In genomic region chr3:100209948-100210776, GRCh38 we compare ENCODE assay signal across 7 cellular contexts. TPM values are rescaled to one million over a fixed set of nuclear protein-coding genes. Genes with fewer than 3 reads are reported as not detected.
DNase-seq lines count a peak whose midpoint lies in the region; ATAC-seq, FAIRE-seq and TF ChIP-seq lines count a peak whose summit lies in the region.

No MANE protein-coding gene starts in this region.

- H3K4me3 Mint-ChIP-seq in T-helper 17 cell = peak overlapping the region; percentile 67

- no peak for TF ChIP-seq POLR2A in ovary (IDR thresholded peaks at IDR 0.05)

- H3K27me3 ChIP-seq in H7 (ENCODE audit: control insufficient read depth, insufficient read depth, low read length) (no peaks in the 10 kb centered on the region), ovary (no peaks in the 10 kb centered on the region)

- no peaks in the 10 kb centered on the region for H3K36me3 Mint-ChIP-seq in T-helper 17 cell (ENCODE audit: low read depth)

- DNase-seq in GM19239 (ENCODE audit: insufficient read length, low spot score) = peak; percentile 54
- no peak for DNase-seq in T-helper 17 cell
- peak; percentile 3 for DNase-seq in kidney glomerular epithelial cell (lab: John Stamatoyannopoulos, UW)
- no peak for DNase-seq in mesenteric fat pad (ENCODE audit: low spot score)
- no peak for DNase-seq in H7
- DNase-seq in ovary = no peak

- H3K36me3 ChIP-seq in H7 (replicated peaks; ENCODE audit: control insufficient read depth, insufficient read depth, low read length) (no peaks in the 10 kb centered on the region), ovary (no peaks in the 10 kb centered on the region)

- H3K4me1 ChIP-seq in ovary (ENCODE audit: insufficient read depth) = peaks cover 7% of the 10 kb centered on the region

- H3K9me3 ChIP-seq in T-helper 17 cell (ENCODE audit: control insufficient read depth, low read length, poor library complexity, severe bottlenecking) (no peaks in the 10 kb centered on the region), ovary (no peaks in the 10 kb centered on the region)

- H3K4me3 ChIP-seq in H7 (ENCODE audit: insufficient read depth, low read depth, low read length) (no peak overlapping the region), ovary (no peak overlapping the region)

- TF ChIP-seq EP300 in ovary (IDR thresholded peaks at IDR 0.05) = no peak

- intact Hi-C loops in ovary (cut with DNase I) = no loop called here

- FAIRE-seq in GM19239 (lab: Jason Lieb, UNC) = peak; percentile 91

- peaks cover 11% of the 10 kb centered on the region for H3K4me1 Mint-ChIP-seq in T-helper 17 cell

- ATAC-seq in HG02870 (IDR thresholded peaks at IDR 0.05; ENCODE audit: unreplicated experiment) = peak; percentile 97
- ATAC-seq in T-helper 17 cell = peak; percentile 73

- peak overlapping the region; percentile 87 for H3K27ac Mint-ChIP-seq in T-helper 17 cell

- peak overlapping the region in 1 of 2 donors; percentile 20 for H3K27ac ChIP-seq in ovary

- no peak for TF ChIP-seq CTCF in ovary (IDR thresholded peaks at IDR 0.05)

- 14 to 17% (median 16%) methylated on average over 2 of the region's 2 CpGs for WGBS in ovary, 3 donors

- peaks cover 2% of the 10 kb centered on the region for H3K27me3 Mint-ChIP-seq in T-helper 17 cell

RNA-seq across cellular contexts. Expression of gene TBC1D23, which starts 50.6 kb away (rescaled TPM):
- total RNA-seq in T-helper 17 cell (10 to 100 TPM; 37.4 to 44.2 TPM), mesenteric fat pad (42.0 TPM), ovary (10 to 100 TPM; 21.9 to 52.7 (median 38.9) TPM)
- total RNA-seq in H7 (2014; rRNA removed; shearing (Covaris generic)) = 63.0 and 121 TPM in 2 replicates
- 10 to 100 TPM; 20.1 to 27.9 TPM for polyA plus RNA-seq in ovary

Comparison
In these comparisons a context has a peak if more than half of its experiments do, and no peak if none do; other contexts are left out.
1. DNase-seq: peak in GM19239 (single experiment) and kidney glomerular epithelial cell (single experiment); none in T-helper 17 cell (0 of 3), mesenteric fat pad (single experiment), H7 (single experiment) and ovary (0 of 5).